ENCODE assay signal across 8 cellular contexts in the genomic region with DNA sequence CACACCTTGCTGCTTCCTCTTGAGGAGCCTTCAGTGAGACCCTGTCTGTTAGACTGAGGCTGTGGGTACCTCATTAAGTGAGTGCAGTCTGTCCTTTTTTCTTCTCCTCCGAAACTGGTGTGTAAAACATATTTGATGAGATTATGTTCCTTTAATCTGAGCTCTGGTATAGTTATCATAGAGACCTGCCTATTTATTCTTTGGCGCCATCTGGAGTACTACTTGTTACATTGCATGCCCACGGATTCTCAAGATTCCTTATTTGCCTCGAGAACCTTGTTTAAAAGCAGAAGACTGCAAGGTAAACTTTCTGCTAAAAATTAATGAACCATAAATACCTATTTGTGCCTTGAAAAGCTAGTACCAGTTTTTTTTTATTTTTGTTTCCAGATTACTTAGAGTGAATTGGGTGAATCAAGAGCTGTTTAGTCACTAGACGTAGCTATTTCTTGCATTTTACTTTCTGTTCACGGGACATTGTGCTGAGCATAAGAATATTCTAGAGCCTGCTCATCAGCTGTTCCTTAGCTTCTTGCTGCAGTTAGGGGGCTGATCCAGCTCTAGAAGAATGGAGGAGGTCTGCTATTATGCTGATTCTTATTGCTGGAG. TPM values are rescaled to one million over a fixed set of nuclear protein-coding genes. Genes with fewer than 3 reads are reported as not detected.
DNase-seq lines count a peak whose midpoint lies in the region; ATAC-seq, FAIRE-seq and TF ChIP-seq lines count a peak whose summit lies in the region.

No MANE protein-coding gene starts in this region.

- TF ChIP-seq CTCF in Panc1 (IDR thresholded peaks at IDR 0.05) (peak; percentile 79), endodermal cell (conservative IDR thresholded peaks at IDR 0.05) (peak; percentile 82)

- no peaks in the 10 kb centered on the region for H3K9me3 Mint-ChIP-seq in endodermal cell
- H3K9me3 Mint-ChIP-seq in naive thymus-derived CD4-positive, alpha-beta T cell = no peaks in the 10 kb centered on the region
- no peaks in the 10 kb centered on the region for H3K9me3 Mint-ChIP-seq in activated T-helper 1 cell treated with anti-CD3 and anti-CD28 coated beads, Interleukin-12 subunit alpha, Interleukin-12 subunit beta, Interleukin-2, Interleukin-4 antibody, amounts not matched to agents 30 ng/mL and 10 ng/mL and 1 ng/mL, durations not matched to agents 14 hours and 24 hours and 36 hours

- H3K27me3 ChIP-seq in Panc1 (ENCODE audit: control insufficient read depth, insufficient read depth, low read length) = no peaks in the 10 kb centered on the region
- H3K27me3 ChIP-seq in endodermal cell (ENCODE audit: control insufficient read depth, insufficient read depth, low read length, poor library complexity, severe bottlenecking) = no peaks in the 10 kb centered on the region
- no peaks in the 10 kb centered on the region for H3K27me3 ChIP-seq in naive thymus-derived CD4-positive, alpha-beta T cell (ENCODE audit: control insufficient read depth in 2 of 2, insufficient read depth in 2 of 2, low read length in 2 of 2)

- intact Hi-C loops in Panc1 (cut with micrococcal nuclease; ENCODE audit: unreplicated experiment) = loop anchor here (2.0 to 10.0 kb wide), 2 partner anchors 131 to 365 kb away; partner anchors contain the start of gene CNOT4
- intact Hi-C loops in naive thymus-derived CD4-positive, alpha-beta T cell (cut with micrococcal nuclease) = loop anchor here (1.0 to 10.0 kb wide), 6 partner anchors 24 to 371 kb away; no protein-coding TSS in a partner anchor
- intact Hi-C loops in activated T-helper 1 cell treated with anti-CD3 and anti-CD28 coated beads, Interleukin-12 subunit alpha, Interleukin-12 subunit beta, Interleukin-2, Interleukin-4 antibody, amounts not matched to agents 30 ng/mL and 10 ng/mL and 1 ng/mL, durations not matched to agents 14 hours and 24 hours and 36 hours (cut with micrococcal nuclease) = loop anchor here (1.0 kb wide), 4 partner anchors 24 to 371 kb away; no protein-coding TSS in a partner anchor

- no peak for FAIRE-seq in HTR-8/SVneo (lab: Jason Lieb, UNC)

- peak; percentile 35 to 76 (median 45) for DNase-seq in NCI-H1417 (lab: John Stamatoyannopoulos, UW)
- no peak for DNase-seq in NCI-H1417 treated with DMSO at 0.1 percent for 48 hours (lab: John Stamatoyannopoulos, UW)
- DNase-seq in Panc1 (ENCODE audit: low read depth, low spot score) = no peak
- no peak for DNase-seq in endodermal cell
- DNase-seq in naive thymus-derived CD4-positive, alpha-beta T cell = peak in 7 of 9 donors; percentile 8 to 50 (median 41)
- DNase-seq in activated T-helper 1 cell treated with anti-CD3 and anti-CD28 coated beads, Interleukin-12 subunit alpha, Interleukin-12 subunit beta, Interleukin-2, Interleukin-4 antibody, amounts not matched to agents 30 ng/mL and 10 ng/mL and 1 ng/mL, durations not matched to agents 14 hours and 24 hours and 36 hours (ENCODE audit: low spot score) = no peak
- no peak for DNase-seq in HTR-8/SVneo (ENCODE audit: insufficient read length, low spot score)

- H3K4me1 ChIP-seq in Panc1 (ENCODE audit: control insufficient read depth, insufficient read depth, low read length) (no peaks in the 10 kb centered on the region), endodermal cell (ENCODE audit: control insufficient read depth, insufficient read depth, low read length) (no peaks in the 10 kb centered on the region)
- no peaks in the 10 kb centered on the region for H3K4me1 ChIP-seq in naive thymus-derived CD4-positive, alpha-beta T cell (ENCODE audit: control insufficient read depth in 2 of 2, insufficient read depth in 2 of 2, low read length in 2 of 2)

- H3K9me3 ChIP-seq in Panc1 (ENCODE audit: control insufficient read depth, insufficient read depth, low read depth, low read length) = no peaks in the 10 kb centered on the region
- H3K9me3 ChIP-seq in endodermal cell (ENCODE audit: control insufficient read depth, low read length) = no peaks in the 10 kb centered on the region
- H3K9me3 ChIP-seq in naive thymus-derived CD4-positive, alpha-beta T cell (ENCODE audit: control insufficient read depth in 2 of 3, low read length in 3 of 3) = no peaks in the 10 kb centered on the region

- BruUV-seq in Panc1 (replicated peaks; lab: Mats Ljungman, UMichigan) = no TSS peak

- no peak overlapping the region for H3K4me3 Mint-ChIP-seq in endodermal cell
- H3K4me3 Mint-ChIP-seq in naive thymus-derived CD4-positive, alpha-beta T cell = no peak overlapping the region
- no peak overlapping the region for H3K4me3 Mint-ChIP-seq in activated T-helper 1 cell treated with anti-CD3 and anti-CD28 coated beads, Interleukin-12 subunit alpha, Interleukin-12 subunit beta, Interleukin-2, Interleukin-4 antibody, amounts not matched to agents 30 ng/mL and 10 ng/mL and 1 ng/mL, durations not matched to agents 14 hours and 24 hours and 36 hours

- peaks cover 29% of the 10 kb centered on the region for H3K36me3 ChIP-seq in Panc1 (ENCODE audit: control insufficient read depth, insufficient read depth, low read length)
- peaks cover 86% of the 10 kb centered on the region for H3K36me3 ChIP-seq in endodermal cell (ENCODE audit: control insufficient read depth, insufficient read depth, low read length)
- peaks cover 0 to 67% (median 5%) of the 10 kb centered on the region in 3 experiments for H3K36me3 ChIP-seq in naive thymus-derived CD4-positive, alpha-beta T cell (ENCODE audit: control insufficient read depth in 2 of 3, insufficient read depth in 3 of 3, low read length in 3 of 3)

- CTCF ChIA-PET in Panc1 (lab: Charles Lee) = interaction anchor here (0.6 to 1.5 kb wide), 8 partner anchors 17 to 371 kb away, joined by 3 to 10 read pairs (median 3); partner anchors contain the start of gene STMP1
- CTCF ChIA-PET in naive thymus-derived CD4-positive, alpha-beta T cell (lab: Charles Lee) = interaction anchor here (0.7 to 4.0 kb wide), 15 partner anchors 11 to 371 kb away, joined by 3 to 38 read pairs (median 4); partner anchors contain the start of gene STMP1

- ATAC-seq in HG03175 (IDR thresholded peaks at IDR 0.05; ENCODE audit: unreplicated experiment) = peak; percentile 65
- ATAC-seq in Panc1 = peak; percentile 86
- peak; percentile 88 for ATAC-seq in naive thymus-derived CD4-positive, alpha-beta T cell

- POLR2A ChIA-PET in Panc1 (lab: Charles Lee) = no interaction called here
- POLR2A ChIA-PET in naive thymus-derived CD4-positive, alpha-beta T cell (lab: Charles Lee) = interaction anchor here (1.2 kb wide), 1 partner anchor 17 kb away, joined by 8 read pairs; the partner anchor contains the start of gene STMP1

- in situ Hi-C loops in Panc1 (cut with HindIII; ENCODE audit: low pct_unique_long_range_greater_than_20kb, low sequenced_read_pairs) = no loop called here

- no peak overlapping the region for H3K9ac ChIP-seq in endodermal cell (ENCODE audit: extremely low read depth, low read length, poor library complexity, severe bottlenecking)

- WGBS in endodermal cell (ENCODE audit: insufficient coverage in 1 of 2, insufficient read length in 1 of 2), 2 experiments = 73 to 79% methylated on average over 5 to 6 of the region's 6 CpGs

- H3K27ac Mint-ChIP-seq in endodermal cell = no peak overlapping the region
- peak overlapping the region in 4 of 9 donors; percentile 1 to 27 (median 20) for H3K27ac Mint-ChIP-seq in naive thymus-derived CD4-positive, alpha-beta T cell
- no peak overlapping the region for H3K27ac Mint-ChIP-seq in activated T-helper 1 cell treated with anti-CD3 and anti-CD28 coated beads, Interleukin-12 subunit alpha, Interleukin-12 subunit beta, Interleukin-2, Interleukin-4 antibody, amounts not matched to agents 30 ng/mL and 10 ng/mL and 1 ng/mL, durations not matched to agents 14 hours and 24 hours and 36 hours

- H3K4me1 Mint-ChIP-seq in endodermal cell = peaks cover under 1% of the 10 kb centered on the region
- peaks cover 0 to 7% (median 0%) of the 10 kb centered on the region in 7 donors for H3K4me1 Mint-ChIP-seq in naive thymus-derived CD4-positive, alpha-beta T cell
- H3K4me1 Mint-ChIP-seq in activated T-helper 1 cell treated with anti-CD3 and anti-CD28 coated beads, Interleukin-12 subunit alpha, Interleukin-12 subunit beta, Interleukin-2, Interleukin-4 antibody, amounts not matched to agents 30 ng/mL and 10 ng/mL and 1 ng/mL, durations not matched to agents 14 hours and 24 hours and 36 hours (ENCODE audit: low read depth) = no peaks in the 10 kb centered on the region

- H3K27me3 Mint-ChIP-seq in endodermal cell (ENCODE audit: insufficient read depth) = no peaks in the 10 kb centered on the region
- H3K27me3 Mint-ChIP-seq in naive thymus-derived CD4-positive, alpha-beta T cell = no peaks in the 10 kb centered on the region
- no peaks in the 10 kb centered on the region for H3K27me3 Mint-ChIP-seq in activated T-helper 1 cell treated with anti-CD3 and anti-CD28 coated beads, Interleukin-12 subunit alpha, Interleukin-12 subunit beta, Interleukin-2, Interleukin-4 antibody, amounts not matched to agents 30 ng/mL and 10 ng/mL and 1 ng/mL, durations not matched to agents 14 hours and 24 hours and 36 hours (ENCODE audit: insufficient read depth)

- H3K27ac ChIP-seq in Panc1 (ENCODE audit: low read length) (no peak overlapping the region), endodermal cell (ENCODE audit: low read depth, low read length) (no peak overlapping the region)
- H3K27ac ChIP-seq in naive thymus-derived CD4-positive, alpha-beta T cell (ENCODE audit: low read depth, low read length) = no peak overlapping the region

- H3K4me3 ChIP-seq in Panc1 (ENCODE audit: low read depth in 2 of 2, low read length in 2 of 2) (no peak overlapping the region), endodermal cell (ENCODE audit: low read length) (no peak overlapping the region)
- H3K4me3 ChIP-seq in naive thymus-derived CD4-positive, alpha-beta T cell (ENCODE audit: low read length) = no peak overlapping the region

- peaks cover 50% of the 10 kb centered on the region for H3K36me3 Mint-ChIP-seq in endodermal cell (ENCODE audit: low read depth)
- H3K36me3 Mint-ChIP-seq in naive thymus-derived CD4-positive, alpha-beta T cell = peaks cover 6 to 33% (median 20%) of the 10 kb centered on the region in 5 donors
- H3K36me3 Mint-ChIP-seq in activated T-helper 1 cell treated with anti-CD3 and anti-CD28 coated beads, Interleukin-12 subunit alpha, Interleukin-12 subunit beta, Interleukin-2, Interleukin-4 antibody, amounts not matched to agents 30 ng/mL and 10 ng/mL and 1 ng/mL, durations not matched to agents 14 hours and 24 hours and 36 hours (ENCODE audit: low read depth) = peaks cover 33% of the 10 kb centered on the region

RNA-seq across cellular contexts. Expression of gene STMP1, which starts 16.9 kb away (rescaled TPM):
- total RNA-seq in Panc1 (2021; ENCODE audit: unreplicated experiment) = 29.5 TPM
- 46.4 TPM for polyA plus RNA-seq in Panc1 (2012; ENCODE audit: insufficient read length)
- 10 to 100 TPM; 33.1 to 38.2 TPM for total RNA-seq in endodermal cell
- 64.2 TPM for polyA plus RNA-seq in endodermal cell (2013, experiment 1 of 2)
- polyA plus RNA-seq in endodermal cell (2013, experiment 2 of 2) = 63.6 TPM
- 10 to 100 TPM; 18.0 to 33.0 (median 24.7) TPM for total RNA-seq in naive thymus-derived CD4-positive, alpha-beta T cell
- 10 to 100 TPM; 31.9 to 64.4 TPM for polyA plus RNA-seq in naive thymus-derived CD4-positive, alpha-beta T cell
- 22.7 and 24.7 TPM in 2 replicates for total RNA-seq in activated T-helper 1 cell treated with anti-CD3 and anti-CD28 coated beads, Interleukin-12 subunit alpha, Interleukin-12 subunit beta, Interleukin-2, Interleukin-4 antibody, amounts not matched to agents 30 ng/mL and 10 ng/mL and 1 ng/mL, durations not matched to agents 14 hours and 24 hours and 36 hours

Comparison
In these comparisons a context has a peak if more than half of its experiments do, and no peak if none do; other contexts are left out.
1. DNase-seq: peak in NCI-H1417 (3 of 3) and naive thymus-derived CD4-positive, alpha-beta T cell (7 of 9); none in NCI-H1417 treated with DMSO at 0.1 percent for 48 hours (single experiment), Panc1 (single experiment), endodermal cell (single experiment), activated T-helper 1 cell treated with anti-CD3 and anti-CD28 coated beads, Interleukin-12 subunit alpha, Interleukin-12 subunit beta, Interleukin-2, Interleukin-4 antibody, amounts not matched to agents 30 ng/mL and 10 ng/mL and 1 ng/mL, durations not matched to agents 14 hours and 24 hours and 36 hours (single experiment) and HTR-8/SVneo (single experiment).
2. Peak in every context shown above with its lines, with median percentiles within 50 percentile points of each other: ATAC-seq.